ENCODE assay signal across 8 cellular contexts in genomic region chr2:43131051-43131889, GRCh38.
DNase-seq lines count a peak whose midpoint lies in the region; ATAC-seq and TF ChIP-seq lines count a peak whose summit lies in the region.

No MANE protein-coding gene starts in this region.

- peak overlapping the region; percentile 97 for H3K27ac ChIP-seq in KOPT-K1 (ENCODE audit: low read depth, low read length, poor library complexity, severe bottlenecking)
- H3K27ac ChIP-seq in VCaP = no peak overlapping the region

- ATAC-seq in GM19351 (IDR thresholded peaks at IDR 0.05; ENCODE audit: unreplicated experiment) (peak; percentile 42), HG02840 (IDR thresholded peaks at IDR 0.05; ENCODE audit: low FRiP score, unreplicated experiment) (no peak)

- in situ Hi-C loops in T47D (cut with HindIII; ENCODE audit: low pct_unique_long_range_greater_than_20kb, low sequenced_read_pairs) = no loop called here

- H3K27me3 ChIP-seq in kidney epithelial cell (ENCODE audit: control insufficient read depth, insufficient read depth, low read length) = no peaks in the 10 kb centered on the region

- DNase-seq in Ammon's horn (ENCODE audit: low spot score) (peak; percentile 77), T47D (ENCODE audit: low read depth in 1 of 2, low spot score in 1 of 2) (peak; percentile 27 to 46), kidney epithelial cell (ENCODE audit: low read depth) (peak; percentile 82)
- peak; percentile 54 to 61 for DNase-seq in stimulated activated CD4-positive, alpha-beta T cell treated with anti-CD3 and anti-CD28 coated beads, Interleukin-2, amount 100 ng/mL, for 48 hours

- peak; percentile 44; the same call in 1 of the 2 replicates for TF ChIP-seq CTCF in VCaP (conservative IDR thresholded peaks at IDR 0.05)
- peak; percentile 40 for TF ChIP-seq CTCF in kidney epithelial cell (IDR thresholded peaks at IDR 0.05; ENCODE audit: insufficient read depth, low read length, poor library complexity, severe bottlenecking)

- no peaks in the 10 kb centered on the region for H3K36me3 ChIP-seq in KOPT-K1 (ENCODE audit: insufficient read depth, low read length)
- H3K36me3 ChIP-seq in kidney epithelial cell (ENCODE audit: control insufficient read depth, insufficient read depth, low read length) = no peaks in the 10 kb centered on the region

- H3K4me3 ChIP-seq in kidney epithelial cell (ENCODE audit: low read depth, low read length) = no peak overlapping the region

- H3K9me3 ChIP-seq in KOPT-K1 (ENCODE audit: insufficient read depth, low read length, poor library complexity, severe bottlenecking) = no peaks in the 10 kb centered on the region
